ENCODE assay signal across 1 cellular context in the genomic region with DNA sequence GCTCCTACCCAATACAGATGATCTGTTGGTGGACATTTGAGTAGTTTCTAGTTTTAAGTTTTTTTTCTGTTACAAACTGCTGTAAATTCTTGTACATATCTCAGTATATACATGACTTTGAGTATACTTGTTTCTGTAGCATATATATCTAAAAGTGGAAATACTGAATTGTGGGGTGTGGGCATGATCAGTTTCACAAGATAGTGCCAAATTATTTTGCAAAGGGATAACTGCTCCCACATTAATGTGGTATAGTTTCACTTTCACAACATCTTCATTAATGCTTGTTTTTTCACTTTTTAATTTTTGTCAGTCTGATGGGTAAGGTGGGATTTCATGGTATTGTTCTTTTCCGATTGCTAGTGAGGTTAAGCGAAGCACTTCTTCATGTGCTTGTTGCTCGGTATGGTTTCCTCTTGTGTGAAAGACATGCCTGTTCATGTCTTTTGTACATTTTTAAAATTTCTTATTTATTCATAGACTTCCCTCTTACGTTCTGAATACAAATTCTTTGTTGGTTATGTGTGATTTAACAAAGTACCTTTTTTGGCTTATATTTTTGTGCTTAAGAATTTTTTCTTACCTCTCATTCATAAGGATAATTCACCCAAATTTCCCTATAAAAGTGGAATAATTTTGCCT.
TF ChIP-seq lines count a peak whose summit lies in the region.

No MANE protein-coding gene starts in this region.

TF ChIP-seq in IMR-90, 13 proteins besides CTCF, POLR2A, EP300 and RAD21:
- no peak for TF ChIP-seq RFX5 (IDR thresholded peaks at IDR 0.05; ENCODE audit: low read depth, low read length)
- TF ChIP-seq MAZ (IDR thresholded peaks at IDR 0.05; ENCODE audit: borderline replicate concordance, low read depth, low read length): no peak
- no peak for TF ChIP-seq SMC3 (IDR thresholded peaks at IDR 0.05; ENCODE audit: low read depth, low read length)
- no peak for TF ChIP-seq CEBPB (IDR thresholded peaks at IDR 0.05; ENCODE audit: low read depth, low read length)
- TF ChIP-seq, protein P1, sequence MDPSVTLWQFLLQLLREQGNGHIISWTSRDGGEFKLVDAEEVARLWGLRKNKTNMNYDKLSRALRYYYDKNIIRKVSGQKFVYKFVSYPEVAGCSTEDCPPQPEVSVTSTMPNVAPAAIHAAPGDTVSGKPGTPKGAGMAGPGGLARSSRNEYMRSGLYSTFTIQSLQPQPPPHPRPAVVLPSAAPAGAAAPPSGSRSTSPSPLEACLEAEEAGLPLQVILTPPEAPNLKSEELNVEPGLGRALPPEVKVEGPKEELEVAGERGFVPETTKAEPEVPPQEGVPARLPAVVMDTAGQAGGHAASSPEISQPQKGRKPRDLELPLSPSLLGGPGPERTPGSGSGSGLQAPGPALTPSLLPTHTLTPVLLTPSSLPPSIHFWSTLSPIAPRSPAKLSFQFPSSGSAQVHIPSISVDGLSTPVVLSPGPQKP (IDR thresholded peaks at IDR 0.05; ENCODE audit: borderline replicate concordance, low read depth, low read length): no peak
- no peak for TF ChIP-seq MXI1 (IDR thresholded peaks at IDR 0.05; ENCODE audit: borderline replicate concordance, low read depth, low read length)
- TF ChIP-seq FOS (IDR thresholded peaks at IDR 0.05; ENCODE audit: low read depth, low read length): no peak
- TF ChIP-seq CHD1 (IDR thresholded peaks at IDR 0.05; ENCODE audit: low read depth, low read length): no peak
- TF ChIP-seq, protein P2, sequence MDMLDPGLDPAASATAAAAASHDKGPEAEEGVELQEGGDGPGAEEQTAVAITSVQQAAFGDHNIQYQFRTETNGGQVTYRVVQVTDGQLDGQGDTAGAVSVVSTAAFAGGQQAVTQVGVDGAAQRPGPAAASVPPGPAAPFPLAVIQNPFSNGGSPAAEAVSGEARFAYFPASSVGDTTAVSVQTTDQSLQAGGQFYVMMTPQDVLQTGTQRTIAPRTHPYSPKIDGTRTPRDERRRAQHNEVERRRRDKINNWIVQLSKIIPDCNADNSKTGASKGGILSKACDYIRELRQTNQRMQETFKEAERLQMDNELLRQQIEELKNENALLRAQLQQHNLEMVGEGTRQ (IDR thresholded peaks at IDR 0.05; ENCODE audit: low read depth, low read length): no peak
- TF ChIP-seq BHLHE40 (IDR thresholded peaks at IDR 0.05; ENCODE audit: low read depth, low read length): no peak
- no peak for TF ChIP-seq RCOR1 (IDR thresholded peaks at IDR 0.05; ENCODE audit: insufficient replicate concordance, low read length)
- no peak for TF ChIP-seq MAFK (IDR thresholded peaks at IDR 0.05; ENCODE audit: low read depth, low read length)
- TF ChIP-seq NFE2L2 (IDR thresholded peaks at IDR 0.05; ENCODE audit: low read depth, low read length): no peak
